ENCODE assay signal across 11 cellular contexts in the genomic region with DNA sequence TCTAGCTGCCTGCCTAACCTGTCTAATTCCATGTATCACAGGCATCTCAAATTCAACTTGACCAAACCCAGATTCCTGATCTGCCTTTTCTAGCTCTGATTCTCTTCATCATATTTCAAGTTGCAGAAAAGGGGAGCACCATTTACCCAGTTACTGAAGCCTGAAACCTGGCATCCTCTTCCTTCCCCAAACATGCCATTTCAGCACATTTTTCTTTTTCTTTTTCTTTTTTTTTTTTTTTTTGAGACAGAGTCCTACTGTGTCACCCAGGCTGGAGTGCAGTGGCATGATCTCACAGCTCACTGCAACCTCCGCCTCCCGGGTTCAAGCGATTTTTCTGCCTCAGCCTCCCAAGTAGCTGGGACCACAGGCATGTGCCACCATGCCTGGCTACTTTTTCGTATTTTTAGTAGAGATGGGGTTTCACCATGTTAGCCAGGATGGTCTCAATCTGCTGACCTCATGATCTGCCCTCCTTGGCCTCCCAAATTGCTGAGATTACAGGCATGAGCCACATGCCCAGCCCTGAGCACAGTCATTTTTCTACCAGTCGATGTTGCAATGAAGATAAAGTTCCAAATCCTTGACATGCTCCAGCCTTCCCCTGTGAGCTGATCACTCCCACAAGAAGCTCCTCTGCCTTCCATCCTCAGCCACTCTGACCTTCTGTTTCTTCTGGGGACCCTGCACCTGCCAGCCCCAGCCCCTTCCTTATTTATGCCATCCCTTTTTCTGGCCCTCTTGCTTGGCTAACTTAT. TPM values are rescaled to one million over a fixed set of nuclear protein-coding genes. Genes with fewer than 3 reads are reported as not detected.
A peak's percentile ranks its signal among the peaks of the same experiment; 100 is the strongest.
DNase-seq lines count a peak whose midpoint lies in the region; ATAC-seq and TF ChIP-seq lines count a peak whose summit lies in the region.
"Had no signal": no experiment of that assay in that cellular context is flagged by ENCODE, and none has a peak within 500 bp of the region (broad histone marks: within the 10 kb centered on the region; RNA-seq: fewer than 3 reads in every experiment).

No MANE protein-coding gene starts in this region.

- CTCF ChIA-PET in activated CD4-positive, alpha-beta T cell treated with anti-CD3 and anti-CD28 coated beads, Interleukin-2, amount 10 ng/mL, durations not matched to agents 7 days and 5 days (lab: Charles Lee): interaction anchor here (0.6 to 3.2 kb wide), 6 partner anchors 13 to 374 kb away, joined by 3 to 13 read pairs (median 4); no protein-coding TSS in a partner anchor

- no peaks in the 10 kb centered on the region for H3K9me3 ChIP-seq in breast epithelium

- peaks cover 3% of the 10 kb centered on the region for H3K36me3 Mint-ChIP-seq in activated CD4-positive, alpha-beta T cell treated with anti-CD3 and anti-CD28 coated beads, Interleukin-2, amount 10 ng/mL, durations not matched to agents 7 days and 5 days (ENCODE audit: low read depth)
- H3K36me3 Mint-ChIP-seq in effector memory CD8-positive, alpha-beta T cell (ENCODE audit: insufficient read depth): peaks cover 7% of the 10 kb centered on the region
- peaks cover 32% of the 10 kb centered on the region for H3K36me3 Mint-ChIP-seq in stimulated activated memory B cell treated with anti-CD40 and anti-IgM and Interleukin-4, amounts not matched to agents 10 μg/mL and 1 μg/mL and 100 μg/mL, for 72 hours

- ATAC-seq in HG03175 (IDR thresholded peaks at IDR 0.05; ENCODE audit: unreplicated experiment): peak; percentile 6
- ATAC-seq in effector memory CD8-positive, alpha-beta T cell (replicated peaks): no peak
- ATAC-seq in stimulated activated memory B cell treated with anti-CD40 and anti-IgM and Interleukin-4, amounts not matched to agents 10 μg/mL and 1 μg/mL and 100 μg/mL, for 72 hours: no peak

- H3K4me1 Mint-ChIP-seq in activated CD4-positive, alpha-beta T cell treated with anti-CD3 and anti-CD28 coated beads, Interleukin-2, amount 10 ng/mL, durations not matched to agents 7 days and 5 days: peaks cover 18% of the 10 kb centered on the region
- H3K4me1 Mint-ChIP-seq in effector memory CD8-positive, alpha-beta T cell (ENCODE audit: low read depth in 2 of 2): peaks cover 4% of the 10 kb centered on the region in 2 donors
- H3K4me1 Mint-ChIP-seq in stimulated activated memory B cell treated with anti-CD40 and anti-IgM and Interleukin-4, amounts not matched to agents 10 μg/mL and 1 μg/mL and 100 μg/mL, for 72 hours: peaks cover 10% of the 10 kb centered on the region

- peak overlapping the region; percentile 81 for H3K27ac Mint-ChIP-seq in activated CD4-positive, alpha-beta T cell treated with anti-CD3 and anti-CD28 coated beads, Interleukin-2, amount 10 ng/mL, durations not matched to agents 7 days and 5 days
- H3K27ac Mint-ChIP-seq in effector memory CD8-positive, alpha-beta T cell: peak overlapping the region; percentile 27 to 73
- peak overlapping the region; percentile 84 for H3K27ac Mint-ChIP-seq in stimulated activated memory B cell treated with anti-CD40 and anti-IgM and Interleukin-4, amounts not matched to agents 10 μg/mL and 1 μg/mL and 100 μg/mL, for 72 hours

- intact Hi-C loops in breast epithelium (cut with DNase I; ENCODE audit: low total_unique reads): no loop called here

- TF ChIP-seq CTCF in breast epithelium (IDR thresholded peaks at IDR 0.05): no peak

- H3K27me3 ChIP-seq in breast epithelium: no peaks in the 10 kb centered on the region

- H3K4me3 Mint-ChIP-seq in activated CD4-positive, alpha-beta T cell treated with anti-CD3 and anti-CD28 coated beads, Interleukin-2, amount 10 ng/mL, durations not matched to agents 7 days and 5 days: peak overlapping the region; percentile 44
- H3K4me3 Mint-ChIP-seq in effector memory CD8-positive, alpha-beta T cell: peak overlapping the region; percentile 38 to 69
- no peak overlapping the region for H3K4me3 Mint-ChIP-seq in stimulated activated memory B cell treated with anti-CD40 and anti-IgM and Interleukin-4, amounts not matched to agents 10 μg/mL and 1 μg/mL and 100 μg/mL, for 72 hours

- no peak overlapping the region for H3K27ac ChIP-seq in breast epithelium
- H3K27ac ChIP-seq: coronary artery had no signal

- H3K4me3 ChIP-seq in breast epithelium: no peak overlapping the region
- H3K4me3 ChIP-seq: coronary artery had no signal

- POLR2A ChIA-PET in activated CD4-positive, alpha-beta T cell treated with anti-CD3 and anti-CD28 coated beads, Interleukin-2, amount 10 ng/mL, durations not matched to agents 7 days and 5 days (lab: Charles Lee): no interaction called here

- no peak for DNase-seq in activated CD4-positive, alpha-beta T cell treated with anti-CD3 and anti-CD28 coated beads, Interleukin-2, amount 10 ng/mL, durations not matched to agents 7 days and 5 days
- DNase-seq in activated CD4-positive, alpha-beta T cell treated with anti-CD3 and anti-CD28 coated beads for 1 hour: no peak
- no peak for DNase-seq in effector memory CD8-positive, alpha-beta T cell
- no peak for DNase-seq in stimulated activated naive CD4-positive, alpha-beta T cell treated with Interleukin-2 at 50 U/mL for 16 hours (lab: John Stamatoyannopoulos, UW)
- DNase-seq in SIG-M5 (lab: John Stamatoyannopoulos, UW) (no peak), breast epithelium (ENCODE audit: low spot score in 2 of 2) (no peak)
- DNase-seq: NCI-H187; stimulated activated CD4-positive, alpha-beta T cell treated with anti-CD3 and anti-CD28 coated beads, Interleukin-4, amount 100 ng/mL, for 24 hours had no signal

- H3K27me3 Mint-ChIP-seq in activated CD4-positive, alpha-beta T cell treated with anti-CD3 and anti-CD28 coated beads, Interleukin-2, amount 10 ng/mL, durations not matched to agents 7 days and 5 days: no peaks in the 10 kb centered on the region
- no peaks in the 10 kb centered on the region for H3K27me3 Mint-ChIP-seq in effector memory CD8-positive, alpha-beta T cell
- H3K27me3 Mint-ChIP-seq in stimulated activated memory B cell treated with anti-CD40 and anti-IgM and Interleukin-4, amounts not matched to agents 10 μg/mL and 1 μg/mL and 100 μg/mL, for 72 hours: no peaks in the 10 kb centered on the region

- no peak for TF ChIP-seq POLR2A in breast epithelium (IDR thresholded peaks at IDR 0.05)

- no peaks in the 10 kb centered on the region for H3K4me1 ChIP-seq in breast epithelium

- no peaks in the 10 kb centered on the region for H3K9me3 Mint-ChIP-seq in activated CD4-positive, alpha-beta T cell treated with anti-CD3 and anti-CD28 coated beads, Interleukin-2, amount 10 ng/mL, durations not matched to agents 7 days and 5 days
- no peaks in the 10 kb centered on the region for H3K9me3 Mint-ChIP-seq in effector memory CD8-positive, alpha-beta T cell
- no peaks in the 10 kb centered on the region for H3K9me3 Mint-ChIP-seq in stimulated activated memory B cell treated with anti-CD40 and anti-IgM and Interleukin-4, amounts not matched to agents 10 μg/mL and 1 μg/mL and 100 μg/mL, for 72 hours

- no peaks in the 10 kb centered on the region for H3K36me3 ChIP-seq in breast epithelium

RNA-seq across cellular contexts. Expression of a gene that starts 32.2 kb away (rescaled TPM):
- 1 to 10 TPM; 3.3 to 3.6 TPM for total RNA-seq in activated CD4-positive, alpha-beta T cell treated with anti-CD3 and anti-CD28 coated beads, Interleukin-2, amount 10 ng/mL, durations not matched to agents 7 days and 5 days
- 10 to 100 TPM; 11.0 to 17.6 (median 16.7) TPM for total RNA-seq in breast epithelium
